10 cellular contexts compared by ENCODE assay signal in genomic region chr15:29571728-29572454, GRCh38.
DNase-seq lines count a peak whose midpoint lies in the region; ATAC-seq, FAIRE-seq and TF ChIP-seq lines count a peak whose summit lies in the region.
"Had no signal": no experiment of that assay in that cellular context is flagged by ENCODE, and none has a peak within 500 bp of the region (broad histone marks: within the 10 kb centered on the region; RNA-seq: fewer than 3 reads in every experiment).

No MANE protein-coding gene starts in this region.

- H3K27me3 ChIP-seq in K562 (ENCODE audit: control insufficient read depth in 2 of 2, insufficient read depth in 2 of 2, low read length in 2 of 2) (no peaks in the 10 kb centered on the region), mesenchymal stem cell (ENCODE audit: control insufficient read depth in 1 of 2, insufficient read depth in 1 of 2, low read length in 2 of 2) (peaks cover 48 to 68% of the 10 kb centered on the region in 2 experiments)

- H3K36me3 ChIP-seq in K562 (ENCODE audit: control insufficient read depth, insufficient read depth, low read length) = no peaks in the 10 kb centered on the region
- no peaks in the 10 kb centered on the region for H3K36me3 ChIP-seq in mesenchymal stem cell (ENCODE audit: control insufficient read depth in 1 of 2, insufficient read depth in 2 of 2, low read depth in 1 of 2, low read length in 2 of 2)

- no peak overlapping the region for H3K18ac ChIP-seq in mesenchymal stem cell (ENCODE audit: low read depth in 1 of 2, low read length in 2 of 2)

- no peak overlapping the region for H3K23ac ChIP-seq in mesenchymal stem cell (ENCODE audit: low read length in 2 of 2)

- H4K8ac ChIP-seq in mesenchymal stem cell (ENCODE audit: low read length) = no peak overlapping the region

- H3K9ac ChIP-seq in K562 (ENCODE audit: insufficient read depth in 1 of 2, low read depth in 2 of 2, low read length in 2 of 2) = no peak overlapping the region
- H3K9ac ChIP-seq in mesenchymal stem cell (ENCODE audit: low read length) = no peak overlapping the region

- no TSS peak for BruUV-seq in K562 (replicated peaks; lab: Mats Ljungman, UMichigan)

- no peaks in the 10 kb centered on the region for H3K79me2 ChIP-seq in K562 (ENCODE audit: control insufficient read depth, insufficient read depth, low read length)

- H3K9me3 ChIP-seq in A549 (peaks cover 7% of the 10 kb centered on the region; the same call in 1 of the 3 replicates), K562 (replicated peaks; ENCODE audit: control insufficient read depth, insufficient read depth, low read depth, low read length) (no peaks in the 10 kb centered on the region), mesenchymal stem cell (ENCODE audit: control insufficient read depth, low read length) (no peaks in the 10 kb centered on the region)

- FAIRE-seq in A549 (lab: Jason Lieb, UNC) (no peak), H54 (lab: Jason Lieb, UNC) (no peak), K562 (lab: Jason Lieb, UNC) (peak; percentile 23)

- DNase-seq in A549 (ENCODE audit: low read depth in 1 of 2, low spot score in 1 of 2) = peak; percentile 19 to 31
- peak; percentile 31 for DNase-seq in H54 (ENCODE audit: insufficient read length, low spot score)
- DNase-seq in K562 (ENCODE audit: extremely low read depth in 1 of 4, low spot score in 3 of 4) = peak in 2 of 4 experiments; percentile 9 to 18
- peak; percentile 14 for DNase-seq in mesenchymal stem cell
- DNase-seq in HuH-7.5 (ENCODE audit: low spot score) = no peak
- no peak for DNase-seq in mucosa of gallbladder (ENCODE audit: low spot score)
- no peak for DNase-seq in NCI-H774 (lab: John Stamatoyannopoulos, UW)
- no peak for DNase-seq in SKM-1 (lab: John Stamatoyannopoulos, UW; ENCODE audit: unreplicated experiment)
- DNase-seq: amniotic stem cell had no signal

- in situ Hi-C loops in K562 (cut with MboI) = no loop called here

- H3K4me3 ChIP-seq in A549 (no peak overlapping the region; the same call in 2 of the 3 replicates), K562 (no peak overlapping the region), mesenchymal stem cell (ENCODE audit: insufficient read depth in 1 of 2, low read depth in 1 of 2, low read length in 2 of 2) (no peak overlapping the region)
- H3K4me3 ChIP-seq: SK-N-MC had no signal

- H3K27ac ChIP-seq in A549 (no peak overlapping the region), K562 (ENCODE audit: extremely low read depth, low read depth, low read length) (no peak overlapping the region), mesenchymal stem cell (ENCODE audit: low read length, poor library complexity, severe bottlenecking) (no peak overlapping the region)
- H3K27ac ChIP-seq: SK-N-MC had no signal

- H3K79me1 ChIP-seq in mesenchymal stem cell (replicated peaks; ENCODE audit: low read length, poor library complexity, severe bottlenecking) = no peaks in the 10 kb centered on the region

- no peak overlapping the region for H3K4ac ChIP-seq in mesenchymal stem cell (ENCODE audit: low read depth in 1 of 2, low read length in 2 of 2)

- CTCF ChIA-PET in A549 (lab: Yijun Ruan, JAX) (interaction anchor here (0.5 to 0.9 kb wide), 3 partner anchors 11 to 210 kb away, joined by 3 to 4 read pairs (median 4); no protein-coding TSS in a partner anchor), K562 (lab: Yijun Ruan, JAX; ENCODE audit: low intra/inter-chr PET ratio) (no interaction called here)

- no peak for TF ChIP-seq CTCF in A549 (IDR thresholded peaks at IDR 0.05)
- TF ChIP-seq CTCF in K562 (IDR thresholded peaks at IDR 0.05 in 2 of 3, conservative IDR thresholded peaks at IDR 0.05 in 1 of 3; ENCODE audit: insufficient read depth in 2 of 3, low read depth in 1 of 3, low read length in 3 of 3) = no peak

- H2BK12ac ChIP-seq in mesenchymal stem cell (ENCODE audit: low read length in 2 of 2) = no peak overlapping the region

- H2AFZ ChIP-seq in K562 (ENCODE audit: low read depth, low read length) = no peak overlapping the region
- no peak overlapping the region for H2AFZ ChIP-seq in mesenchymal stem cell (ENCODE audit: low read depth, low read length)

- no peak overlapping the region for H2BK120ac ChIP-seq in mesenchymal stem cell (ENCODE audit: low read depth, low read length)

- TF ChIP-seq EP300 in A549 (IDR thresholded peaks at IDR 0.05) = no peak
- no peak for TF ChIP-seq EP300 in K562 (IDR thresholded peaks at IDR 0.05; ENCODE audit: low read length)

- peaks cover 10% of the 10 kb centered on the region; the same call in 2 of the 3 replicates for H3K4me1 ChIP-seq in A549
- no peaks in the 10 kb centered on the region for H3K4me1 ChIP-seq in K562 (replicated peaks in 1 of 2; ENCODE audit: control insufficient read depth in 2 of 2, insufficient read depth in 2 of 2, low read length in 2 of 2)
- peaks cover 17% of the 10 kb centered on the region for H3K4me1 ChIP-seq in mesenchymal stem cell (ENCODE audit: control insufficient read depth, insufficient read depth, low read depth, low read length)

- POLR2A ChIA-PET in A549 (lab: Yijun Ruan, JAX) (no interaction called here), K562 (lab: Yijun Ruan, JAX) (no interaction called here)

- no peak overlapping the region for H4K91ac ChIP-seq in mesenchymal stem cell (ENCODE audit: low read length)

- ATAC-seq in A549 (peak in 1 of 2 experiments; percentile 13; a peak in 2 of 6 replicates), K562 (no peak)

- H3K14ac ChIP-seq in mesenchymal stem cell (ENCODE audit: low read length in 2 of 2) = no peak overlapping the region

- 9% methylated on average over 16 of the region's 16 CpGs for WGBS in A549 (ENCODE audit: missing lambda C conversion rate)
- WGBS in K562 (ENCODE audit: insufficient coverage, low coverage, missing lambda C conversion rate) = 1% methylated on average over 15 of the region's 16 CpGs
- 7% methylated on average over 15 of the region's 16 CpGs for WGBS in mesenchymal stem cell

- intact Hi-C loops in K562 (cut with micrococcal nuclease) = no loop called here

- no peak overlapping the region for H2AK5ac ChIP-seq in mesenchymal stem cell (ENCODE audit: low read length, severe bottlenecking)

- no peak overlapping the region; the same call in 2 of the 3 replicates for H3K4me2 ChIP-seq in A549
- H3K4me2 ChIP-seq in K562 (ENCODE audit: insufficient read depth, low read length) = no peak overlapping the region
- peak overlapping the region; percentile 98 for H3K4me2 ChIP-seq in mesenchymal stem cell (ENCODE audit: low read length, poor library complexity, severe bottlenecking)

- TF ChIP-seq POLR2A in A549 (IDR thresholded peaks at IDR 0.05; ENCODE audit: low read length) (no peak), H54 (IDR thresholded peaks at IDR 0.05; ENCODE audit: low read depth, low read length) (no peak), K562 (conservative IDR thresholded peaks at IDR 0.05) (no peak)

- no peaks in the 10 kb centered on the region for H4K20me1 ChIP-seq in K562 (replicated peaks; ENCODE audit: control insufficient read depth, insufficient read depth, low read length)

- TF ChIP-seq RAD21 in A549 (conservative IDR thresholded peaks at IDR 0.05 in 1 of 2, IDR thresholded peaks at IDR 0.05 in 1 of 2) (no peak), K562 (CRISPR knock-in tag; conservative IDR thresholded peaks at IDR 0.05 in 1 of 2, IDR thresholded peaks at IDR 0.05 in 1 of 2) (no peak)

- H2BK5ac ChIP-seq in mesenchymal stem cell (ENCODE audit: low read depth, low read length, poor library complexity, severe bottlenecking) = no peak overlapping the region

- no peaks in the 10 kb centered on the region for H3K9me1 ChIP-seq in K562 (ENCODE audit: control insufficient read depth, insufficient read depth, low read length)

- no peak overlapping the region for H2BK15ac ChIP-seq in mesenchymal stem cell (ENCODE audit: low read depth, poor library complexity, severe bottlenecking)

TF ChIP-seq in A549, 52 proteins besides CTCF, POLR2A, EP300 and RAD21 (continues in another document):
- TF ChIP-seq BCL3 (IDR thresholded peaks at IDR 0.05) (no peak), ZFP36 (IDR thresholded peaks at IDR 0.05; ENCODE audit: borderline replicate concordance, partially characterized antibody) (no peak), FOXS1 (CRISPR knock-in tag; IDR thresholded peaks at IDR 0.05) (no peak), MAX (IDR thresholded peaks at IDR 0.05) (no peak), MAFK (IDR thresholded peaks at IDR 0.05; ENCODE audit: partially characterized antibody) (no peak), CBX8 (IDR thresholded peaks at IDR 0.05) (peak; percentile 96)

TF ChIP-seq in K562, 482 proteins besides CTCF, POLR2A, EP300 and RAD21:
- TF ChIP-seq NFIC (IDR thresholded peaks at IDR 0.05) (peak; percentile 76), ZNF24 (IDR thresholded peaks at IDR 0.05) (0 out of 2 replicates have a peak, but pooled peaks have one; percentile 27), ZNF778 (CRISPR knock-in tag; IDR thresholded peaks at IDR 0.05) (no peak)

Comparison
In these comparisons a context has a peak if more than half of its experiments do, and no peak if none do; other contexts are left out.
1. DNase-seq: peak in A549 (2 of 2), H54 (single experiment) and mesenchymal stem cell (single experiment); none in HuH-7.5 (single experiment), mucosa of gallbladder (single experiment), NCI-H774 (single experiment) and SKM-1 (single experiment).
2. Of the 35 proteins assayed by ChIP-seq in both K562 and A549: peak only in K562: none; only in A549: CBX2, CBX8 and RNF2; in both: none; in neither: 32.